12 cellular contexts compared by ENCODE assay signal in the genomic region with DNA sequence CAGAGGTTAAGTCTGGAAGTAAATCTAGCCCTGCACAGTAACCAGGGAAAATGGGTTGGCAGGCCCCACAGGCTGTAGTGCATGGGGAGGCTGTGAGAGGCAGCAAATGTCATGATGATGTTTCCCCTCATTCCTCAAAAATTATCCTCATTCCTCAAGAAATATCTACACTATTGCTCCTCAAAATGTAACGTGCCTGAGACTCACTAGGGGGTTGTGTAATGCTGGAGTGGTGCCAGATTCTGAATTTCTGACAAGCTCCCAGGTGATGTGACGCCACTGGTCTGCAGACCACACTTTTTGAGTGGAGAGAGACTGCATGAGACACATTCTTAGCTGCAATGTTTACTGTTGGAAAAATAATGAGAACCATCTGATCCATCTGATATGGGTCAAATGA. TPM values are rescaled to one million over a fixed set of nuclear protein-coding genes. Genes with fewer than 3 reads are reported as not detected.
DNase-seq lines count a peak whose midpoint lies in the region; ATAC-seq and TF ChIP-seq lines count a peak whose summit lies in the region.
"Had no signal": no experiment of that assay in that cellular context is flagged by ENCODE, and none has a peak within 500 bp of the region (broad histone marks: within the 10 kb centered on the region; RNA-seq: fewer than 3 reads in every experiment).

No MANE protein-coding gene starts in this region.

- H3K4me2 ChIP-seq in PC-9 = peak overlapping the region; percentile 84; the same call in 1 of the 2 replicates

- H2AFZ ChIP-seq in PC-9 = no peak overlapping the region

- H3K4me1 Mint-ChIP-seq in activated naive CD4-positive, alpha-beta T cell treated with anti-CD3 and anti-CD28 coated beads, Interleukin-2, amount 50 U/mL, for 24 hours = peaks cover 9% of the 10 kb centered on the region
- H3K4me1 Mint-ChIP-seq in stimulated activated effector memory CD8-positive, alpha-beta T cell treated with anti-CD3 and anti-CD28 coated beads, Interleukin-12 subunit alpha, Interleukin-12 subunit beta, amount 100 ng/mL, for 72 hours = peaks cover 31% of the 10 kb centered on the region

- no peak for DNase-seq in activated naive CD4-positive, alpha-beta T cell treated with anti-CD3 and anti-CD28 coated beads, Interleukin-2, amount 50 U/mL, for 72 hours (ENCODE audit: low spot score in 2 of 2)
- DNase-seq in PC-9 (peak in 1 of 2 experiments; percentile 51), fibroblast of the aortic adventitia (ENCODE audit: low read depth) (peak; percentile 70), NOMO-1 treated with DMSO at 0.1 percent for 48 hours (lab: John Stamatoyannopoulos, UW; ENCODE audit: unreplicated experiment) (no peak)
- DNase-seq in stimulated activated effector memory CD8-positive, alpha-beta T cell treated with anti-CD3 and anti-CD28 coated beads, Interleukin-12 subunit alpha, Interleukin-12 subunit beta, amount 100 ng/mL, for 72 hours (ENCODE audit: low spot score in 2 of 2) = no peak
- DNase-seq: NCI-H187 had no signal

- CTCF ChIA-PET in PC-9 (lab: Charles Lee) = no interaction called here

- peaks cover 20% of the 10 kb centered on the region for H3K4me1 ChIP-seq in PC-9 (replicated peaks; ENCODE audit: insufficient read depth)

- no peak for ATAC-seq in activated naive CD4-positive, alpha-beta T cell treated with anti-CD3 and anti-CD28 coated beads, Interleukin-2, amount 50 U/mL, for 72 hours
- no peak for ATAC-seq in stimulated activated effector memory CD8-positive, alpha-beta T cell treated with anti-CD3 and anti-CD28 coated beads, Interleukin-12 subunit alpha, Interleukin-12 subunit beta, amount 100 ng/mL, for 72 hours
- ATAC-seq in GM18511 (IDR thresholded peaks at IDR 0.05; ENCODE audit: unreplicated experiment) (no peak), GM19397 (IDR thresholded peaks at IDR 0.05; ENCODE audit: unreplicated experiment) (no peak)
- ATAC-seq: mucosa of descending colon had no signal

- H3K4me3 ChIP-seq in PC-9 = no peak overlapping the region
- H3K4me3 ChIP-seq in fibroblast of the aortic adventitia (ENCODE audit: low read depth, low read length) = no peak overlapping the region
- H3K4me3 ChIP-seq: mucosa of descending colon had no signal

- H3K9me2 ChIP-seq in PC-9 (ENCODE audit: insufficient read depth) = no peaks in the 10 kb centered on the region

- BruUV-seq in PC-9 (replicated peaks; lab: Mats Ljungman, UMichigan) = TSS peak; percentile 57

- H3K27me3 Mint-ChIP-seq in activated naive CD4-positive, alpha-beta T cell treated with anti-CD3 and anti-CD28 coated beads, Interleukin-2, amount 50 U/mL, for 24 hours = peaks cover 19% of the 10 kb centered on the region

- H3K36me3 ChIP-seq in PC-9 (ENCODE audit: low read depth) = peaks cover 7% of the 10 kb centered on the region; the same call in 1 of the 2 replicates
- H3K36me3 ChIP-seq: HAP-1 had no signal

- H3K9me3 ChIP-seq in PC-9 (ENCODE audit: insufficient read depth, low read depth) = no peaks in the 10 kb centered on the region
- H3K9me3 ChIP-seq: HAP-1, mucosa of descending colon had no signal

- H3K27ac Mint-ChIP-seq in activated naive CD4-positive, alpha-beta T cell treated with anti-CD3 and anti-CD28 coated beads, Interleukin-2, amount 50 U/mL, for 24 hours = no peak overlapping the region
- H3K27ac Mint-ChIP-seq in activated naive CD4-positive, alpha-beta T cell treated with anti-CD3 and anti-CD28 coated beads, Interleukin-2, amount 50 U/mL, for 72 hours = no peak overlapping the region
- H3K27ac Mint-ChIP-seq in stimulated activated effector memory CD8-positive, alpha-beta T cell treated with anti-CD3 and anti-CD28 coated beads, Interleukin-12 subunit alpha, Interleukin-12 subunit beta, amount 100 ng/mL, for 72 hours = no peak overlapping the region

- peak overlapping the region; percentile 56 for H3K4me3 Mint-ChIP-seq in activated naive CD4-positive, alpha-beta T cell treated with anti-CD3 and anti-CD28 coated beads, Interleukin-2, amount 50 U/mL, for 24 hours
- H3K4me3 Mint-ChIP-seq in stimulated activated effector memory CD8-positive, alpha-beta T cell treated with anti-CD3 and anti-CD28 coated beads, Interleukin-12 subunit alpha, Interleukin-12 subunit beta, amount 100 ng/mL, for 72 hours = peak overlapping the region; percentile 72

- H3K36me3 Mint-ChIP-seq in activated naive CD4-positive, alpha-beta T cell treated with anti-CD3 and anti-CD28 coated beads, Interleukin-2, amount 50 U/mL, for 24 hours = no peaks in the 10 kb centered on the region
- peaks cover 0 to 6% of the 10 kb centered on the region in 2 donors for H3K36me3 Mint-ChIP-seq in activated naive CD4-positive, alpha-beta T cell treated with anti-CD3 and anti-CD28 coated beads, Interleukin-2, amount 50 U/mL, for 72 hours
- H3K36me3 Mint-ChIP-seq in stimulated activated effector memory CD8-positive, alpha-beta T cell treated with anti-CD3 and anti-CD28 coated beads, Interleukin-12 subunit alpha, Interleukin-12 subunit beta, amount 100 ng/mL, for 72 hours = no peaks in the 10 kb centered on the region

- intact Hi-C loops in PC-9 (cut with micrococcal nuclease; ENCODE audit: unreplicated experiment) = no loop called here

- H3K79me2 ChIP-seq in PC-9 (ENCODE audit: low read depth) = peaks cover 8% of the 10 kb centered on the region; the same call in 1 of the 2 replicates

- H3K9me3 Mint-ChIP-seq in activated naive CD4-positive, alpha-beta T cell treated with anti-CD3 and anti-CD28 coated beads, Interleukin-2, amount 50 U/mL, for 24 hours = no peaks in the 10 kb centered on the region
- no peaks in the 10 kb centered on the region for H3K9me3 Mint-ChIP-seq in activated naive CD4-positive, alpha-beta T cell treated with anti-CD3 and anti-CD28 coated beads, Interleukin-2, amount 50 U/mL, for 72 hours
- no peaks in the 10 kb centered on the region for H3K9me3 Mint-ChIP-seq in stimulated activated effector memory CD8-positive, alpha-beta T cell treated with anti-CD3 and anti-CD28 coated beads, Interleukin-12 subunit alpha, Interleukin-12 subunit beta, amount 100 ng/mL, for 72 hours

- H4K20me1 ChIP-seq in PC-9 (ENCODE audit: insufficient read depth) = no peaks in the 10 kb centered on the region

- H3F3A ChIP-seq in PC-9 (ENCODE audit: insufficient read depth, low read depth) = peaks cover 24% of the 10 kb centered on the region

- no peak overlapping the region for H3K27ac ChIP-seq in PC-9

- POLR2A ChIA-PET in PC-9 (lab: Charles Lee; ENCODE audit: unreplicated experiment) = interaction anchor here (0.5 kb wide), 1 partner anchor 21 kb away, joined by 4 read pairs; no protein-coding TSS in a partner anchor

- TF ChIP-seq CTCF in PC-9 (conservative IDR thresholded peaks at IDR 0.05) (no peak), fibroblast of the aortic adventitia (IDR thresholded peaks at IDR 0.05; ENCODE audit: insufficient read depth, low read length) (no peak)

- H3K27me3 ChIP-seq in PC-9 (ENCODE audit: insufficient read depth, low read depth) = no peaks in the 10 kb centered on the region

RNA-seq across cellular contexts. Expression of gene MPP3, which starts 1.2 kb away (rescaled TPM):
- under 1 TPM in 1 of 2 donors, not detected in 1; 0.99 TPM for total RNA-seq in activated naive CD4-positive, alpha-beta T cell treated with anti-CD3 and anti-CD28 coated beads, Interleukin-2, amount 50 U/mL, for 72 hours
- total RNA-seq in PC-9 (2021) (17.4 and 22.0 TPM in 2 replicates), fibroblast of the aortic adventitia (ENCODE audit: low replicate concordance) (5.7 and 9.6 TPM in 2 replicates)

RNA-seq across cellular contexts. Expression of gene CD300LG, which starts 12.9 kb away (rescaled TPM):
- total RNA-seq in activated naive CD4-positive, alpha-beta T cell treated with anti-CD3 and anti-CD28 coated beads, Interleukin-2, amount 50 U/mL, for 72 hours = not detected
- total RNA-seq in PC-9 (2021) (not detected in 2 replicates), fibroblast of the aortic adventitia (ENCODE audit: low replicate concordance) (not detected in 2 replicates)

RNA-seq across cellular contexts. Expression of gene CFAP97D1, which starts 53.9 kb away (rescaled TPM):
- total RNA-seq in activated naive CD4-positive, alpha-beta T cell treated with anti-CD3 and anti-CD28 coated beads, Interleukin-2, amount 50 U/mL, for 72 hours = not detected
- total RNA-seq in PC-9 (2021) (not detected in 2 replicates), fibroblast of the aortic adventitia (ENCODE audit: low replicate concordance) (not detected in 2 replicates)
- total RNA-seq: cardiac septum, mucosa of descending colon had no signal

RNA-seq across cellular contexts. Expression of gene DUSP3, which starts 55.3 kb away (rescaled TPM):
- 10 to 100 TPM; 15.2 to 24.8 TPM for total RNA-seq in activated naive CD4-positive, alpha-beta T cell treated with anti-CD3 and anti-CD28 coated beads, Interleukin-2, amount 50 U/mL, for 72 hours
- total RNA-seq in PC-9 (2021) = 37.2 and 38.4 TPM in 2 replicates
- 29.9 and 37.5 TPM in 2 replicates for total RNA-seq in fibroblast of the aortic adventitia (ENCODE audit: low replicate concordance)
